36 cellular contexts compared by ENCODE assay signal in the genomic region with DNA sequence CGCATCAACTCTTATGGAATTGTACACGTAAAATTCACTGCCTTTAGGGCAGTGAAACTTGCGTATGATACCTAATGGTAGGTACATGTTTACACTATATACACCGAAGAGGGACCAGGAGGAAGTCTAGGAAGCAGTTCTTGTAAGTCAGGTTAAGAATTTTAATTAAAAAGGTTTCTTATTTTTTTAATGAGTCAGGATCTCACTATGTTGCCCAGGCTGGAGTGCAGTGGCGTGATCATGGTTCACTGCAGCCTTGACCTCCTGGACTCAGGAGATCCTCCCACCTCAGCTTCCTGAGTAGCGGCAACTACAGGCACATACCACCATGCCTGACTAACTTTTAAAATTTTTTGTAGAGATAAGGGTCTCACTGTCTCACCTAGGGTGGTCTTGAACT.
"Had no signal": no experiment of that assay in that cellular context is flagged by ENCODE, and none has a peak within 500 bp of the region (broad histone marks: within the 10 kb centered on the region; RNA-seq: fewer than 3 reads in every experiment).

No MANE protein-coding gene starts in this region.

- H3K9me3 ChIP-seq: adrenal gland, body of pancreas, breast epithelium had no signal

- H3K4me3 ChIP-seq: adrenal gland, body of pancreas, breast epithelium had no signal

- H3K27ac Mint-ChIP-seq: activated B cell treated with CpG ODN at 0.5 μM for 24 hours; activated CD4-positive, alpha-beta memory T cell treated with anti-CD3 and anti-CD28 coated beads for 36 hours; activated CD4-positive, alpha-beta T cell treated with anti-CD3 and anti-CD28 coated beads, Interleukin-2, amount 10 ng/mL, durations not matched to agents 24 days and 14 days; activated CD8-positive, alpha-beta T cell treated with anti-CD3 and anti-CD28 coated beads for 36 hours; activated naive CD4-positive, alpha-beta T cell treated with anti-CD3 and anti-CD28 coated beads for 36 hours; activated naive CD8-positive, alpha-beta T cell treated with anti-CD3 and anti-CD28 coated beads for 36 hours; activated T-cell treated with anti-CD3 and anti-CD28 coated beads, Interleukin-2, amount 50 U/mL, for 72 hours; activated T-helper 1 cell treated with anti-CD3 and anti-CD28 coated beads, Interleukin-12 subunit alpha, Interleukin-12 subunit beta, Interleukin-2, Interleukin-4 antibody, amounts not matched to agents 30 ng/mL and 10 ng/mL and 1 ng/mL, durations not matched to agents 14 hours and 24 hours and 36 hours; activated T-helper 17 cell treated with anti-CD3 and anti-CD28 coated beads, Interleukin-2, amount 50 U/mL, for 72 hours; T-helper 1 cell treated with Interleukin-12 subunit alpha and Interleukin-12 subunit beta and Interleukin-4 antibody, amounts not matched to agents 30 μg/mL and 1 μg/mL, for 36 hours; T-helper 2 cell treated with Interferon-gamma antibody and Interleukin-4, amounts not matched to agents 5 μg/mL and 100 μg/mL, for 36 hours had no signal

- H3K36me3 Mint-ChIP-seq: activated CD4-positive, alpha-beta memory T cell treated with anti-CD3 and anti-CD28 coated beads for 36 hours; activated naive CD4-positive, alpha-beta T cell treated with anti-CD3 and anti-CD28 coated beads, Interleukin-2, amount 50 U/mL, for 72 hours had no signal

- DNase-seq: activated B cell treated with CpG ODN at 0.5 μM for 24 hours; activated CD4-positive, alpha-beta memory T cell treated with anti-CD3 and anti-CD28 coated beads for 36 hours; activated CD4-positive, alpha-beta T cell treated with anti-CD3 and anti-CD28 coated beads for 4 hours; activated CD4-positive, alpha-beta T cell treated with anti-CD3 and anti-CD28 coated beads, Interleukin-2, amount 10 ng/mL, durations not matched to agents 24 days and 14 days; activated CD4-positive, alpha-beta T cell treated with anti-CD3 and anti-CD28 coated beads, Interleukin-2, amount 50 U/mL, for 1 hour; activated CD4-positive, alpha-beta T cell treated with anti-CD3 and anti-CD28 coated beads, Interleukin-2, amount 50 U/mL, for 4 hours; activated CD4-positive, CD25-positive, alpha-beta regulatory T cell treated with anti-CD3 and anti-CD28 coated beads, Interleukin-2, amount 50 U/mL, for 72 hours; activated CD8-positive, alpha-beta memory T cell treated with anti-CD3 and anti-CD28 coated beads, Interleukin-2, amount 50 U/mL, for 4 hours; activated CD8-positive, alpha-beta T cell treated with anti-CD3 and anti-CD28 coated beads for 36 hours; activated effector memory CD4-positive, alpha-beta T cell treated with anti-CD3 and anti-CD28 coated beads, Interleukin-2, amount 50 U/mL, for 16 hours; activated gamma-delta T cell treated with Interleukin-2 at 50 U/mL for 16 hours; activated naive CD4-positive, alpha-beta T cell; activated naive CD4-positive, alpha-beta T cell treated with anti-CD3 and anti-CD28 coated beads for 36 hours; activated naive CD4-positive, alpha-beta T cell treated with anti-CD3 and anti-CD28 coated beads, Interleukin-2, amount 50 U/mL, for 16 hours; activated naive CD8-positive, alpha-beta T cell treated with anti-CD3 and anti-CD28 coated beads for 36 hours; activated T-cell treated with anti-CD3 and anti-CD28 coated beads for 4 hours; activated T-cell treated with anti-CD3 and anti-CD28 coated beads, Interleukin-2, amount 50 U/mL, for 1 hour; activated T-cell treated with anti-CD3 and anti-CD28 coated beads, Interleukin-2, amount 50 U/mL, for 4 hours; activated T-cell treated with anti-CD3 and anti-CD28 coated beads, Interleukin-2, amount 50 U/mL, for 72 hours; adrenal gland; amniotic stem cell; aorta; body of pancreas; brain microvascular endothelial cell; central memory CD4-positive, alpha-beta T cell; T-helper 2 cell; T-helper 9 cell had no signal

- ATAC-seq: activated CD8-positive, alpha-beta T cell treated with anti-CD3 and anti-CD28 coated beads for 36 hours; activated naive CD4-positive, alpha-beta T cell treated with anti-CD3 and anti-CD28 coated beads, Interleukin-2, amount 50 U/mL, for 72 hours; activated T-cell treated with anti-CD3 and anti-CD28 coated beads, Interleukin-2, amount 50 U/mL, for 4 hours; activated T-cell treated with anti-CD3 and anti-CD28 coated beads, Interleukin-2, amount 50 U/mL, for 72 hours; activated T-helper 17 cell treated with anti-CD3 and anti-CD28 coated beads, Interleukin-2, amount 50 U/mL, for 72 hours; body of pancreas had no signal

- H3K9me3 Mint-ChIP-seq: activated B cell treated with CpG ODN at 0.5 μM for 24 hours; activated CD4-positive, alpha-beta memory T cell treated with anti-CD3 and anti-CD28 coated beads for 36 hours; activated CD4-positive, alpha-beta T cell treated with anti-CD3 and anti-CD28 coated beads, Interleukin-2, amount 10 ng/mL, durations not matched to agents 24 days and 14 days; activated CD8-positive, alpha-beta T cell treated with anti-CD3 and anti-CD28 coated beads for 36 hours; activated naive CD4-positive, alpha-beta T cell treated with anti-CD3 and anti-CD28 coated beads for 36 hours; activated naive CD4-positive, alpha-beta T cell treated with anti-CD3 and anti-CD28 coated beads, Interleukin-2, amount 50 U/mL, for 72 hours; activated naive CD8-positive, alpha-beta T cell treated with anti-CD3 and anti-CD28 coated beads for 36 hours; activated T-cell treated with anti-CD3 and anti-CD28 coated beads, Interleukin-2, amount 50 U/mL, for 4 hours; activated T-cell treated with anti-CD3 and anti-CD28 coated beads, Interleukin-2, amount 50 U/mL, for 72 hours; activated T-helper 1 cell treated with anti-CD3 and anti-CD28 coated beads, Interleukin-12 subunit alpha, Interleukin-12 subunit beta, Interleukin-2, Interleukin-4 antibody, amounts not matched to agents 30 ng/mL and 10 ng/mL and 1 ng/mL, durations not matched to agents 14 hours and 24 hours and 36 hours; activated T-helper 17 cell treated with anti-CD3 and anti-CD28 coated beads, Interleukin-2, amount 50 U/mL, for 72 hours; T-helper 1 cell treated with Interleukin-12 subunit alpha and Interleukin-12 subunit beta and Interleukin-4 antibody, amounts not matched to agents 30 μg/mL and 1 μg/mL, for 36 hours; T-helper 2 cell treated with Interferon-gamma antibody and Interleukin-4, amounts not matched to agents 5 μg/mL and 100 μg/mL, for 36 hours had no signal

- H3K27me3 Mint-ChIP-seq: activated B cell treated with CpG ODN at 0.5 μM for 24 hours; activated CD4-positive, alpha-beta memory T cell treated with anti-CD3 and anti-CD28 coated beads for 36 hours; activated CD4-positive, alpha-beta T cell treated with anti-CD3 and anti-CD28 coated beads, Interleukin-2, amount 10 ng/mL, durations not matched to agents 24 days and 14 days; activated CD8-positive, alpha-beta T cell treated with anti-CD3 and anti-CD28 coated beads for 36 hours; activated naive CD8-positive, alpha-beta T cell treated with anti-CD3 and anti-CD28 coated beads for 36 hours; activated T-helper 17 cell treated with anti-CD3 and anti-CD28 coated beads, Interleukin-2, amount 50 U/mL, for 72 hours had no signal

- H3K4me3 Mint-ChIP-seq: activated B cell treated with CpG ODN at 0.5 μM for 24 hours; activated CD4-positive, alpha-beta memory T cell treated with anti-CD3 and anti-CD28 coated beads for 36 hours; activated CD4-positive, alpha-beta T cell treated with anti-CD3 and anti-CD28 coated beads, Interleukin-2, amount 10 ng/mL, durations not matched to agents 24 days and 14 days; activated CD8-positive, alpha-beta T cell treated with anti-CD3 and anti-CD28 coated beads for 36 hours; activated naive CD4-positive, alpha-beta T cell treated with anti-CD3 and anti-CD28 coated beads for 36 hours; activated naive CD8-positive, alpha-beta T cell treated with anti-CD3 and anti-CD28 coated beads for 36 hours; activated T-cell treated with anti-CD3 and anti-CD28 coated beads, Interleukin-2, amount 50 U/mL, for 4 hours; activated T-cell treated with anti-CD3 and anti-CD28 coated beads, Interleukin-2, amount 50 U/mL, for 72 hours; activated T-helper 1 cell treated with anti-CD3 and anti-CD28 coated beads, Interleukin-12 subunit alpha, Interleukin-12 subunit beta, Interleukin-2, Interleukin-4 antibody, amounts not matched to agents 30 ng/mL and 10 ng/mL and 1 ng/mL, durations not matched to agents 14 hours and 24 hours and 36 hours; activated T-helper 17 cell treated with anti-CD3 and anti-CD28 coated beads, Interleukin-2, amount 50 U/mL, for 72 hours; T-helper 1 cell treated with Interleukin-12 subunit alpha and Interleukin-12 subunit beta and Interleukin-4 antibody, amounts not matched to agents 30 μg/mL and 1 μg/mL, for 36 hours; T-helper 2 cell treated with Interferon-gamma antibody and Interleukin-4, amounts not matched to agents 5 μg/mL and 100 μg/mL, for 36 hours had no signal

- FAIRE-seq: astrocyte, TTC549 had no signal

- H3K27ac ChIP-seq: adrenal gland, body of pancreas, brain microvascular endothelial cell, breast epithelium, VCaP had no signal

- H3K36me3 ChIP-seq: adrenal gland, brain microvascular endothelial cell, breast epithelium had no signal

- H3K27me3 ChIP-seq: adrenal gland, body of pancreas, brain microvascular endothelial cell, breast epithelium had no signal
